ENCODE assay signal across 11 cellular contexts in genomic region chr18:8685141-8685913, GRCh38. TPM values are rescaled to one million over a fixed set of nuclear protein-coding genes. Genes with fewer than 3 reads are reported as not detected.
A peak's percentile ranks its signal among the peaks of the same experiment; 100 is the strongest.
DNase-seq lines count a peak whose midpoint lies in the region; ATAC-seq and TF ChIP-seq lines count a peak whose summit lies in the region.
"Had no signal": no experiment of that assay in that cellular context is flagged by ENCODE, and none has a peak within 500 bp of the region (broad histone marks: within the 10 kb centered on the region; RNA-seq: fewer than 3 reads in every experiment).

No MANE protein-coding gene starts in this region.

- H3K36me3 Mint-ChIP-seq in GM23338 (ENCODE audit: low read depth) = no peaks in the 10 kb centered on the region
- no peaks in the 10 kb centered on the region for H3K36me3 Mint-ChIP-seq in progenitor cell of endocrine pancreas (ENCODE audit: insufficient read depth)
- no peaks in the 10 kb centered on the region for H3K36me3 Mint-ChIP-seq in CD8-positive, alpha-beta memory T cell
- H3K36me3 Mint-ChIP-seq: stimulated activated memory B cell treated with anti-CD40 and anti-IgM and Interleukin-4, amounts not matched to agents 10 μg/mL and 1 μg/mL and 100 μg/mL, for 72 hours had no signal

- H3K27me3 Mint-ChIP-seq in GM23338 (ENCODE audit: insufficient read depth, low read depth, poor library complexity) (peaks cover 12% of the 10 kb centered on the region), progenitor cell of endocrine pancreas (peaks cover 11% of the 10 kb centered on the region)
- H3K27me3 Mint-ChIP-seq in CD8-positive, alpha-beta memory T cell = peaks cover 0 to 9% of the 10 kb centered on the region in 2 donors
- H3K27me3 Mint-ChIP-seq: activated B cell treated with CpG ODN at 0.5 μM for 24 hours; stimulated activated memory B cell treated with anti-CD40 and anti-IgM and Interleukin-4, amounts not matched to agents 10 μg/mL and 1 μg/mL and 100 μg/mL, for 72 hours had no signal

- H3K9me2 ChIP-seq in GM23338 (ENCODE audit: insufficient read depth) = no peaks in the 10 kb centered on the region

- H3K79me2 ChIP-seq in GM23338 (replicated peaks; ENCODE audit: insufficient read depth) = no peaks in the 10 kb centered on the region

- ATAC-seq in GM23338 (peak; percentile 47), GM21360 (IDR thresholded peaks at IDR 0.05; ENCODE audit: unreplicated experiment) (no peak), heart left ventricle (no peak)
- ATAC-seq: stimulated activated memory B cell treated with anti-CD40 and anti-IgM and Interleukin-4, amounts not matched to agents 10 μg/mL and 1 μg/mL and 100 μg/mL, for 72 hours had no signal

- H3K4me1 Mint-ChIP-seq in GM23338 (peaks cover 27% of the 10 kb centered on the region), progenitor cell of endocrine pancreas (ENCODE audit: low read depth) (no peaks in the 10 kb centered on the region)
- H3K4me1 Mint-ChIP-seq in CD8-positive, alpha-beta memory T cell = peaks cover 0 to 3% (median 0%) of the 10 kb centered on the region in 3 donors
- H3K4me1 Mint-ChIP-seq: activated B cell treated with CpG ODN at 0.5 μM for 24 hours; stimulated activated memory B cell treated with anti-CD40 and anti-IgM and Interleukin-4, amounts not matched to agents 10 μg/mL and 1 μg/mL and 100 μg/mL, for 72 hours had no signal

- H3K9me3 ChIP-seq in ectodermal cell (ENCODE audit: control insufficient read depth, low read length) = no peaks in the 10 kb centered on the region
- H3K9me3 ChIP-seq in heart left ventricle = no peaks in the 10 kb centered on the region
- H3K9me3 ChIP-seq in CD8-positive, alpha-beta memory T cell (ENCODE audit: low read length) = no peaks in the 10 kb centered on the region
- H3K9me3 ChIP-seq: adrenal gland had no signal

- H3K27ac ChIP-seq in GM23338 (ENCODE audit: low read depth) = no peak overlapping the region
- H3K27ac ChIP-seq in ectodermal cell (ENCODE audit: insufficient read depth, low read depth, low read length, poor library complexity, severe bottlenecking) = peak overlapping the region; percentile 18
- H3K27ac ChIP-seq in heart left ventricle = no peak overlapping the region
- H3K27ac ChIP-seq in CD8-positive, alpha-beta memory T cell (ENCODE audit: low read depth, low read length) = no peak overlapping the region
- H3K27ac ChIP-seq: adrenal gland had no signal

- H3K4me2 ChIP-seq in GM23338 = no peak overlapping the region

- CTCF ChIA-PET in CD8-positive, alpha-beta memory T cell (lab: Charles Lee) = interaction anchor here (1.1 to 1.5 kb wide), 2 partner anchors 10 to 13 kb away, joined by 3 to 6 read pairs; no protein-coding TSS in a partner anchor

- no peak overlapping the region for H3K4me3 Mint-ChIP-seq in GM23338
- H3K4me3 Mint-ChIP-seq in progenitor cell of endocrine pancreas (ENCODE audit: low read depth) = no peak overlapping the region
- H3K4me3 Mint-ChIP-seq in CD8-positive, alpha-beta memory T cell = no peak overlapping the region
- H3K4me3 Mint-ChIP-seq: activated B cell treated with CpG ODN at 0.5 μM for 24 hours; stimulated activated memory B cell treated with anti-CD40 and anti-IgM and Interleukin-4, amounts not matched to agents 10 μg/mL and 1 μg/mL and 100 μg/mL, for 72 hours had no signal

- no peaks in the 10 kb centered on the region for H4K20me1 ChIP-seq in GM23338 (replicated peaks; ENCODE audit: insufficient read depth)

- TF ChIP-seq POLR2A in heart left ventricle (IDR thresholded peaks at IDR 0.05) = no peak

- POLR2A ChIA-PET in CD8-positive, alpha-beta memory T cell (lab: Charles Lee) = no interaction called here

- H3K9me3 Mint-ChIP-seq in GM23338 (no peaks in the 10 kb centered on the region), progenitor cell of endocrine pancreas (ENCODE audit: low read depth) (no peaks in the 10 kb centered on the region)
- H3K9me3 Mint-ChIP-seq in CD8-positive, alpha-beta memory T cell = no peaks in the 10 kb centered on the region
- H3K9me3 Mint-ChIP-seq: activated B cell treated with CpG ODN at 0.5 μM for 24 hours; stimulated activated memory B cell treated with anti-CD40 and anti-IgM and Interleukin-4, amounts not matched to agents 10 μg/mL and 1 μg/mL and 100 μg/mL, for 72 hours had no signal

- H3K4me3 ChIP-seq in GM23338 = no peak overlapping the region
- no peak overlapping the region for H3K4me3 ChIP-seq in ectodermal cell (ENCODE audit: insufficient read depth, low read depth, low read length)
- no peak overlapping the region for H3K4me3 ChIP-seq in heart left ventricle
- H3K4me3 ChIP-seq in CD8-positive, alpha-beta memory T cell (ENCODE audit: low read length) = no peak overlapping the region
- H3K4me3 ChIP-seq: adrenal gland had no signal

- H2AFZ ChIP-seq in GM23338 = peak overlapping the region; percentile 97

- intact Hi-C loops in heart left ventricle (cut with DNase I) = no loop called here

- peaks cover 24% of the 10 kb centered on the region for H3K4me1 ChIP-seq in GM23338 (ENCODE audit: insufficient read depth)
- H3K4me1 ChIP-seq in ectodermal cell (ENCODE audit: control insufficient read depth, insufficient read depth, low read length) = peaks cover 14% of the 10 kb centered on the region
- H3K4me1 ChIP-seq in heart left ventricle = no peaks in the 10 kb centered on the region
- no peaks in the 10 kb centered on the region for H3K4me1 ChIP-seq in CD8-positive, alpha-beta memory T cell (ENCODE audit: insufficient read depth, low read length)
- H3K4me1 ChIP-seq: adrenal gland had no signal

- no peak for TF ChIP-seq CTCF in GM23338 (conservative IDR thresholded peaks at IDR 0.05; ENCODE audit: low read depth in 2 of 2)
- TF ChIP-seq CTCF in progenitor cell of endocrine pancreas (IDR thresholded peaks at IDR 0.05; ENCODE audit: unreplicated experiment) = no peak
- TF ChIP-seq CTCF in heart left ventricle (IDR thresholded peaks at IDR 0.05) = no peak

- H3K27ac Mint-ChIP-seq in GM23338 (no peak overlapping the region; the same call in 1 of the 2 replicates), progenitor cell of endocrine pancreas (peak overlapping the region; percentile 79)
- H3K27ac Mint-ChIP-seq in CD8-positive, alpha-beta memory T cell = no peak overlapping the region
- H3K27ac Mint-ChIP-seq: activated B cell treated with CpG ODN at 0.5 μM for 24 hours; stimulated activated memory B cell treated with anti-CD40 and anti-IgM and Interleukin-4, amounts not matched to agents 10 μg/mL and 1 μg/mL and 100 μg/mL, for 72 hours had no signal

- 65 to 66% methylated on average over 13 of the region's 13 CpGs for WGBS in ectodermal cell, 2 experiments
- 63 to 76% (median 72%) methylated on average over 13 of the region's 13 CpGs for WGBS in heart left ventricle, 4 donors

- DNase-seq in GM23338 (ENCODE audit: low spot score) = no peak
- peak; percentile 73 for DNase-seq in NCI-H510A (lab: John Stamatoyannopoulos, UW)
- DNase-seq in progenitor cell of endocrine pancreas (ENCODE audit: low spot score, unreplicated experiment) = no peak
- no peak for DNase-seq in heart left ventricle
- DNase-seq in activated effector memory CD4-positive, alpha-beta T cell treated with Interleukin-2 at 50 U/mL for 16 hours = no peak
- no peak for DNase-seq in CD8-positive, alpha-beta memory T cell
- DNase-seq: activated B cell treated with CpG ODN at 0.5 μM for 24 hours had no signal

- H3F3A ChIP-seq in GM23338 (replicated peaks; ENCODE audit: low read depth) = no peaks in the 10 kb centered on the region

- no peaks in the 10 kb centered on the region for H3K36me3 ChIP-seq in GM23338 (ENCODE audit: insufficient read depth)
- H3K36me3 ChIP-seq in ectodermal cell (ENCODE audit: control insufficient read depth, insufficient read depth, low read length) = no peaks in the 10 kb centered on the region
- H3K36me3 ChIP-seq in heart left ventricle = no peaks in the 10 kb centered on the region
- H3K36me3 ChIP-seq in CD8-positive, alpha-beta memory T cell (ENCODE audit: insufficient read depth, low read length) = no peaks in the 10 kb centered on the region
- H3K36me3 ChIP-seq: adrenal gland had no signal

- no peaks in the 10 kb centered on the region for H3K27me3 ChIP-seq in GM23338 (ENCODE audit: insufficient read depth)
- H3K27me3 ChIP-seq in ectodermal cell (ENCODE audit: control insufficient read depth, insufficient read depth, low read length, poor library complexity, severe bottlenecking) = no peaks in the 10 kb centered on the region
- H3K27me3 ChIP-seq in heart left ventricle = no peaks in the 10 kb centered on the region
- no peaks in the 10 kb centered on the region for H3K27me3 ChIP-seq in CD8-positive, alpha-beta memory T cell (ENCODE audit: insufficient read depth, low read length, poor library complexity, severe bottlenecking)
- H3K27me3 ChIP-seq: adrenal gland had no signal

TF ChIP-seq in GM23338, 12 proteins besides CTCF, POLR2A, EP300 and RAD21 (continues in another document):
- no peak for TF ChIP-seq ZNF114 (CRISPR knock-in tag; IDR thresholded peaks at IDR 0.05)
- TF ChIP-seq STAT1 (IDR thresholded peaks at IDR 0.05; ENCODE audit: unreplicated experiment) = no peak
- TF ChIP-seq JUNB (IDR thresholded peaks at IDR 0.05; ENCODE audit: unreplicated experiment) = no peak
- TF ChIP-seq ETS1 (IDR thresholded peaks at IDR 0.05) = no peak

RNA-seq across cellular contexts. Expression of gene MTCL1, which starts 20.0 kb away (rescaled TPM):
- 35.1 and 45.0 TPM in 2 replicates for total RNA-seq in GM23338 (2014; rRNA removed; shearing (Covaris generic))
- polyA plus RNA-seq in GM23338 (2016; fragmentation: Nextera tagmentation; extraction: Ambion mirVana) = 11.3 and 14.4 TPM in 2 replicates
- polyA plus RNA-seq in ectodermal cell (2013, experiment 1 of 4) = 32.7 TPM
- polyA plus RNA-seq in ectodermal cell (2013, experiment 2 of 4) = 39.7 TPM
- polyA plus RNA-seq in ectodermal cell (2013, experiment 3 of 4) = 24.7 TPM
- polyA plus RNA-seq in ectodermal cell (2013, experiment 4 of 4) = 29.2 TPM
- 81.5 and 85.6 TPM in 2 replicates for total RNA-seq in progenitor cell of endocrine pancreas
- 10 to 100 TPM in 4 of 9 donors, 1 to 10 TPM in 5; 4.7 to 17.7 (median 9.7) TPM for total RNA-seq in heart left ventricle
- polyA plus RNA-seq in heart left ventricle = 1 to 10 TPM; 5.3 to 9.5 TPM
- total RNA-seq in CD8-positive, alpha-beta memory T cell = 1 to 10 TPM; 1.0 to 1.1 TPM
- not detected for polyA plus RNA-seq in CD8-positive, alpha-beta memory T cell
